In the genomic region with DNA sequence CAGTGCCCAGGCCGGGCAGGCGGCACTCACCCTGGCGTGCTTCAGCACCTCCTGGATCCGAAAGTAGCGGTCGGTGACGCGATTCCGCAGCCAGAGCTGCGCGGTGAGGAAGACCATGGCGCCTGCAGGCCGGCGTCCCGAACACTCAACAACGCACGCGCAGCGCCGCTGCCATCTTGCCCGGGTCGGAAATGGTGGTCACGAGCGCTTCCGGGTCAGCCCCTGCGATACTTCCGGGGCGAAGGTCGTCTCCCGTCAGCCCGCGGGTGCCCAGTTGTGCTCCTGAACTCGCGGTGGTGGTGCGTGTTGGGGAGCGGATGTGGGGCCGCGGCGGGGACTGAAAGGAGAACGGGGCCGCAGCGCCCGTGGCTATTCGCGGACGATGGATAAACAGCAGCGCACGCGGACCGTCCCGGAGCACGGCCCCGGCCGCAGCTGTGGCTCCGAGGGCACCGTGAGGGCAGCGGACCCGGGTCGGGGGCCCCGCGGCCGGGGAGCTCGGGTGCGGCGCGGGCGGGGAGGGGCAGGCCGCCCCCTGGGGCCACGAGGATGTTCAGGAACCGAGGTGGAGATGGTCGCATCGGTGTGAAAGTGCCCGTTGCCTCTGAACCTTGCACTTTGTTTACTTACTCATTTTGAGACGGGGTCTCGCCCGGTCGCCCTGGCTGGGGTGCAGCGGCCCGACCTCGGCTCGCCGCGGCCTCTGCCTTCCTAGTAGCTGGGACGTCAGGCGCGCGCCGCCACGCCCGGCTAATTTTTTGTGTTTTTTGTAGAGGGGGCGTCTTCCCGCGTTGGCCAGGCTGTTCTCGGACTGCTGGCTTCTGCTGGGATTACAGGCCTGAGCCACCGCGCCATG, we compare ENCODE assay signal across 8 cellular contexts. TPM values are rescaled to one million over a fixed set of nuclear protein-coding genes. Genes with fewer than 3 reads are reported as not detected.
A peak's percentile ranks its signal among the peaks of the same experiment; 100 is the strongest.
DNase-seq lines count a peak whose midpoint lies in the region; ATAC-seq and TF ChIP-seq lines count a peak whose summit lies in the region.

MRPL20 (minus strand) TSS at position 193 of the 856 bp plus-strand sequence; CDS start at position 117, 76 bp downstream.

- no peak within 1 kb of the TSS for H3K23ac ChIP-seq in H9 (ENCODE audit: insufficient read length, low read depth, low read length)

- H3T11ph ChIP-seq in H9 (ENCODE audit: low read length): no peak within 1 kb of the TSS

- H3K36me3 ChIP-seq in ES-I3 (ENCODE audit: insufficient read depth, low read length): peaks cover 18% of the 10 kb centered on the region
- peaks cover 65% of the 10 kb centered on the region for H3K36me3 ChIP-seq in MG63

- H3K4me1 ChIP-seq in ES-I3 (ENCODE audit: insufficient read depth, low read length) (peaks cover 11% of the 10 kb centered on the region), H9 (ENCODE audit: insufficient read depth, low read length) (peaks cover 3% of the 10 kb centered on the region; the same call in 1 of the 2 replicates)

- H3K79me1 ChIP-seq in H9 (ENCODE audit: insufficient read depth, low read depth, low read length, poor library complexity, severe bottlenecking): peaks cover 2% of the 10 kb centered on the region

- H3K18ac ChIP-seq in H9 (ENCODE audit: insufficient read length, low read depth, low read length): peak within 1 kb of the TSS; percentile 71

- no peaks in the 10 kb centered on the region for H4K20me1 ChIP-seq in H9 (ENCODE audit: control insufficient read depth, insufficient read depth, insufficient read length)

- H3K4me3 Mint-ChIP-seq in H9 (peak within 1 kb of the TSS; percentile 92 to 95), nephron progenitor cell (peak within 1 kb of the TSS; percentile 92)
- H3K4me3 Mint-ChIP-seq in stimulated activated naive CD8-positive, alpha-beta T cell treated with anti-CD3 and anti-CD28 coated beads, Interleukin-15, amount 100 ng/mL, for 72 hours: peak within 1 kb of the TSS; percentile 93 to 97

- no peak within 1 kb of the TSS for H3K4ac ChIP-seq in H9 (ENCODE audit: low read depth, low read length)

- no peak within 1 kb of the TSS for H3K56ac ChIP-seq in H9 (ENCODE audit: insufficient read length, low read depth, low read length)

- H3K27ac Mint-ChIP-seq in H9 (peak within 1 kb of the TSS; percentile 95 to 100 (median 96)), nephron progenitor cell (peak within 1 kb of the TSS; percentile 96)
- H3K27ac Mint-ChIP-seq in stimulated activated naive CD8-positive, alpha-beta T cell treated with anti-CD3 and anti-CD28 coated beads, Interleukin-15, amount 100 ng/mL, for 72 hours: peak within 1 kb of the TSS; percentile 98

- no peak within 1 kb of the TSS for H4K5ac ChIP-seq in H9 (ENCODE audit: insufficient read length, low read depth, low read length)

- no peak within 1 kb of the TSS for H2BK5ac ChIP-seq in H9 (ENCODE audit: insufficient read length, low read length)

- H3K4me1 Mint-ChIP-seq in H9: peaks cover 28 to 46% of the 10 kb centered on the region in 2 experiments
- peaks cover 46% of the 10 kb centered on the region for H3K4me1 Mint-ChIP-seq in nephron progenitor cell
- peaks cover 56% of the 10 kb centered on the region for H3K4me1 Mint-ChIP-seq in stimulated activated naive CD8-positive, alpha-beta T cell treated with anti-CD3 and anti-CD28 coated beads, Interleukin-15, amount 100 ng/mL, for 72 hours

- H3K79me2 ChIP-seq in H9 (ENCODE audit: insufficient read depth, low read length): peaks cover 10% of the 10 kb centered on the region; the same call in 1 of the 2 replicates

- H3K4me2 ChIP-seq in H9 (ENCODE audit: insufficient read depth, insufficient read length, low read length): peak within 1 kb of the TSS; percentile 69

- WGBS in H9 (ENCODE audit: extremely low coverage, insufficient read length, low lambda C conversion rate): no CpG with 5 or more reads among the region's 96 CpGs

- H2BK15ac ChIP-seq in H9 (ENCODE audit: low read depth, low read length): no peak within 1 kb of the TSS

- H4K91ac ChIP-seq in H9 (ENCODE audit: insufficient read length, low read depth, low read length): no peak within 1 kb of the TSS

- H3K9ac ChIP-seq in ES-I3 (ENCODE audit: low read depth, low read length) (peak within 1 kb of the TSS; percentile 91), H9 (ENCODE audit: extremely low read depth, insufficient read length, low read length) (peak within 1 kb of the TSS; percentile 72)

- peak; percentile 93 for DNase-seq in H9
- peak; percentile 93 for DNase-seq in MG63
- peak; percentile 85 to 91 for DNase-seq in SHP77 (lab: John Stamatoyannopoulos, UW)
- peak; percentile 95 for DNase-seq in activated effector memory CD4-positive, alpha-beta T cell treated with Interleukin-2 at 50 U/mL for 16 hours
- peak; percentile 75 for DNase-seq in fibroblast of the conjunctiva (ENCODE audit: low read depth)
- DNase-seq in nephron progenitor cell: peak; percentile 92
- DNase-seq in stimulated activated naive CD8-positive, alpha-beta T cell treated with anti-CD3 and anti-CD28 coated beads, Interleukin-15, amount 100 ng/mL, for 72 hours: peak; percentile 90 to 97

- TF ChIP-seq CTCF in H9 (conservative IDR thresholded peaks at IDR 0.05): 0 out of 3 replicates have a peak, but pooled peaks have one; percentile 9
- no peak for TF ChIP-seq CTCF in nephron progenitor cell (IDR thresholded peaks at IDR 0.05)

- no peak within 1 kb of the TSS for H4K8ac ChIP-seq in H9 (replicated peaks; ENCODE audit: insufficient read length, low read depth, low read length)

- H3K27ac ChIP-seq in H9 (ENCODE audit: insufficient read length, low read depth, low read length): no peak within 1 kb of the TSS

- peak within 1 kb of the TSS; percentile 71 for H3K14ac ChIP-seq in H9 (ENCODE audit: insufficient read depth, low read length)

- H3K23me2 ChIP-seq in H9 (ENCODE audit: insufficient read length, low read depth, low read length, poor library complexity, severe bottlenecking): peaks cover 11% of the 10 kb centered on the region

- H2BK12ac ChIP-seq in H9 (ENCODE audit: insufficient read length, low read depth, low read length): no peak within 1 kb of the TSS

- H3K36me3 Mint-ChIP-seq in H9 (ENCODE audit: insufficient read depth in 1 of 3, low read depth in 3 of 3): peaks cover 37 to 70% (median 57%) of the 10 kb centered on the region in 3 experiments
- H3K36me3 Mint-ChIP-seq in nephron progenitor cell (ENCODE audit: low read depth): peaks cover 38% of the 10 kb centered on the region

- peaks cover 2% of the 10 kb centered on the region for H3K27me3 Mint-ChIP-seq in H9 (ENCODE audit: low read depth)
- H3K27me3 Mint-ChIP-seq in nephron progenitor cell (ENCODE audit: low read depth, poor library complexity): peaks cover 3% of the 10 kb centered on the region
- H3K27me3 Mint-ChIP-seq in stimulated activated naive CD8-positive, alpha-beta T cell treated with anti-CD3 and anti-CD28 coated beads, Interleukin-15, amount 100 ng/mL, for 72 hours: no peaks in the 10 kb centered on the region

- no peak within 1 kb of the TSS for H2AK5ac ChIP-seq in H9 (ENCODE audit: insufficient read length, low read length)

- peak; percentile 97 for ATAC-seq in stimulated activated naive CD8-positive, alpha-beta T cell treated with anti-CD3 and anti-CD28 coated beads, Interleukin-15, amount 100 ng/mL, for 72 hours

- H2AFZ ChIP-seq in H9 (ENCODE audit: low read length): no peak within 1 kb of the TSS

- no peak within 1 kb of the TSS for H2BK20ac ChIP-seq in H9 (ENCODE audit: low read depth, low read length, poor library complexity, severe bottlenecking)

- H3K27me3 ChIP-seq in H9 (ENCODE audit: insufficient read depth, low read length) (no peaks in the 10 kb centered on the region), MG63 (no peaks in the 10 kb centered on the region)

- no peak within 1 kb of the TSS for H2BK120ac ChIP-seq in H9 (ENCODE audit: low read depth, low read length, poor library complexity, severe bottlenecking)

- H3K9me3 Mint-ChIP-seq in H9: peaks cover 6 to 9% of the 10 kb centered on the region in 2 experiments; a peak in 4 of 5 replicates
- peaks cover 7% of the 10 kb centered on the region for H3K9me3 Mint-ChIP-seq in nephron progenitor cell
- H3K9me3 Mint-ChIP-seq in stimulated activated naive CD8-positive, alpha-beta T cell treated with anti-CD3 and anti-CD28 coated beads, Interleukin-15, amount 100 ng/mL, for 72 hours: no peaks in the 10 kb centered on the region

- peaks cover 4% of the 10 kb centered on the region for H3K9me3 ChIP-seq in ES-I3 (ENCODE audit: control insufficient read depth, insufficient read depth, low read length)
- H3K9me3 ChIP-seq in H9 (ENCODE audit: control insufficient read depth, low read depth, low read length): no peaks in the 10 kb centered on the region
- H3K9me3 ChIP-seq in MG63: no peaks in the 10 kb centered on the region

- H3K4me3 ChIP-seq in MG63: peak within 1 kb of the TSS; percentile 100

RNA-seq across cellular contexts. Expression of gene MRPL20, which starts in this region (rescaled TPM):
- total RNA-seq in H9 (2021): 156 and 162 TPM in 2 replicates
- total RNA-seq in MG63 (2014; rRNA removed; shearing (Covaris generic); ENCODE audit: low replicate concordance): 32.0 and 55.2 TPM in 2 replicates
